9 cellular contexts compared by ENCODE assay signal in the genomic region with DNA sequence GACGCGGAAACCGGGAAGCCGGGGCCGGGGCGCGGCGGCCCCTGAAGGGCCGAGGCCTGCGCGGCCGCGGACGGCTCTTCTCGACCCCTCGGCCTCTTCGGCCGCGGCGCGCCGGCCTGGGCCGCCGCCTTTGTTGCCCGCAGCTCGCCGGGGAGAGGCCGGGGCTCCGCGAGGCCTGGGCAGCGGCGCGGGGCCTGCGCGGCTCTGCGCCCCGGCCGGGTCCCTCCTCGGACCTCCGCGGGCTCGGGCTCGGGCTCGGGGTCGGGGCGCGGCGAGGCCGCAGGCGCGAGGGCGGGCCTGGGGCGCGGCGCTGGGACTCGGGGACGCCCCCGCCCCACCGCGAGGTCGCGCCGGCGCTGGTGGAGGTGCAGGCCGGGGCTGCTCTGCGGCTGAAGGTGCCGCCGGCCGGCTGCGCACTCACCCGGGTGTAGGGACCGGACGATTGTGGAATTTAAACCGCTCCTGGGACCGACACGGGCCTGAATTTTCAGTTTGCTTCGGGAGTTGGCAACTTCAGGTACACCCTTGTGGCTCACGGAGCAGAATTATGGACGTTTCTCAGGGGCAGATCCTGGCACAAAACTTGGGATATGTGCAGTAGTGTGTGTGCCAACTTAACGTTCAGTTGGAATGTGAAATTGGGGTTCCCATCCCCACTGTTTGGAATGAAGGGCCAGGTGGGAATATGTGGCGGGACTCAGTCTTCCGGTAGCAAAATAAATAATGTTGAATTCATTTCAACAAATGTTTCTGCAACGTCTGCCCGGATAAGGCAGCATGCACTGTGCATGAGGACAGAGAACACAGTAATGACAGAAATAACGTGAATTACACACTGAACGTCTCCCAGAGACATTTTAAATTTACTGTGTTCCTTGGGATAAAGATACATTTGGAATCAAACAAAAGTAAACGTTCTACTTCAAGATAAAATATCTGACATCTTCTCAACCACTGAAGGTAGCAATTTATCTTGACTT. TPM values are rescaled to one million over a fixed set of nuclear protein-coding genes. Genes with fewer than 3 reads are reported as not detected.
DNase-seq lines count a peak whose midpoint lies in the region; ATAC-seq, FAIRE-seq and TF ChIP-seq lines count a peak whose summit lies in the region.
"Had no signal": no experiment of that assay in that cellular context is flagged by ENCODE, and none has a peak within 500 bp of the region (broad histone marks: within the 10 kb centered on the region; RNA-seq: fewer than 3 reads in every experiment).

No MANE protein-coding gene starts in this region.

- TF ChIP-seq CTCF in bronchial epithelial cell (IDR thresholded peaks at IDR 0.05; ENCODE audit: insufficient read depth, low read length, severe bottlenecking): no peak

- H3K4me3 Mint-ChIP-seq in stimulated activated naive B cell treated with anti-CD40 and anti-IgM and Interleukin-4, amounts not matched to agents 10 μg/mL and 1 μg/mL and 100 μg/mL, for 72 hours: peak overlapping the region; percentile 71 to 75

- no peaks in the 10 kb centered on the region for H3K36me3 Mint-ChIP-seq in stimulated activated naive B cell treated with anti-CD40 and anti-IgM and Interleukin-4, amounts not matched to agents 10 μg/mL and 1 μg/mL and 100 μg/mL, for 72 hours

- H3K4me1 Mint-ChIP-seq in stimulated activated naive B cell treated with anti-CD40 and anti-IgM and Interleukin-4, amounts not matched to agents 10 μg/mL and 1 μg/mL and 100 μg/mL, for 72 hours: peaks cover 4 to 30% of the 10 kb centered on the region in 2 donors

- H3K9me3 Mint-ChIP-seq in stimulated activated naive B cell treated with anti-CD40 and anti-IgM and Interleukin-4, amounts not matched to agents 10 μg/mL and 1 μg/mL and 100 μg/mL, for 72 hours: no peaks in the 10 kb centered on the region

- no peaks in the 10 kb centered on the region for H3K9me3 ChIP-seq in BLaER1

- no peak for FAIRE-seq in bronchial epithelial cell (lab: Jason Lieb, UNC)
- FAIRE-seq: TTC549 had no signal

- H3K4me2 ChIP-seq in BLaER1: peak overlapping the region; percentile 77

- ATAC-seq in GM18505 (IDR thresholded peaks at IDR 0.05; ENCODE audit: unreplicated experiment) (peak; percentile 58), HG02852 (IDR thresholded peaks at IDR 0.05; ENCODE audit: unreplicated experiment) (peak; percentile 56)
- peak; percentile 62 to 70 for ATAC-seq in stimulated activated naive B cell treated with anti-CD40 and anti-IgM and Interleukin-4, amounts not matched to agents 10 μg/mL and 1 μg/mL and 100 μg/mL, for 72 hours (replicated peaks)

- H3K27ac ChIP-seq in BLaER1: peak overlapping the region; percentile 97

- peaks cover 53% of the 10 kb centered on the region for H4K20me1 ChIP-seq in BLaER1

- H3K36me3 ChIP-seq in BLaER1: peaks cover 5% of the 10 kb centered on the region; the same call in 1 of the 2 replicates
- H3K36me3 ChIP-seq in bronchial epithelial cell (ENCODE audit: control insufficient read depth, insufficient read depth, low read length): peaks cover 3% of the 10 kb centered on the region

- H3K4me1 ChIP-seq in BLaER1: peaks cover 76% of the 10 kb centered on the region

- peak overlapping the region; percentile 88 for H3K4me3 ChIP-seq in BLaER1
- peak overlapping the region; percentile 61 for H3K4me3 ChIP-seq in bronchial epithelial cell (ENCODE audit: low read depth, low read length)

- H3K27me3 ChIP-seq in BLaER1 (no peaks in the 10 kb centered on the region), bronchial epithelial cell (ENCODE audit: control insufficient read depth, insufficient read depth, low read length) (no peaks in the 10 kb centered on the region)

- TF ChIP-seq POLR2A in GM18505 (IDR thresholded peaks at IDR 0.05; ENCODE audit: borderline replicate concordance, extremely low read depth, insufficient read depth, insufficient read length): no peak

- H3K9ac ChIP-seq in BLaER1: peak overlapping the region; percentile 97

- H3K27ac Mint-ChIP-seq in stimulated activated naive B cell treated with anti-CD40 and anti-IgM and Interleukin-4, amounts not matched to agents 10 μg/mL and 1 μg/mL and 100 μg/mL, for 72 hours: peak overlapping the region; percentile 73

- DNase-seq in NCI-H460 (ENCODE audit: extremely low read depth, low read depth): peak; percentile 8
- DNase-seq in bronchial epithelial cell (ENCODE audit: low read depth): no peak
- DNase-seq in iris pigment epithelial cell (ENCODE audit: low read depth): peak; percentile 50
- DNase-seq in stimulated activated naive B cell treated with anti-CD40 and anti-IgM and Interleukin-4, amounts not matched to agents 10 μg/mL and 1 μg/mL and 100 μg/mL, for 72 hours: peak; percentile 23
- DNase-seq in globus pallidus (ENCODE audit: low spot score): no peak

- H3K27me3 Mint-ChIP-seq in stimulated activated naive B cell treated with anti-CD40 and anti-IgM and Interleukin-4, amounts not matched to agents 10 μg/mL and 1 μg/mL and 100 μg/mL, for 72 hours: peaks cover 12 to 21% of the 10 kb centered on the region in 2 donors

RNA-seq across cellular contexts. Expression of gene SOCS6, which starts 0.8 kb away (rescaled TPM):
- total RNA-seq in NCI-H460 (2014; rRNA removed; shearing (Covaris generic)): 22.4 and 22.5 TPM in 2 replicates
- 10.6 and 12.2 TPM in 2 replicates for polyA plus RNA-seq in NCI-H460 (2014; cell fraction: nucleus; rRNA removed)
- total RNA-seq in bronchial epithelial cell: 51.6 and 52.7 TPM in 2 replicates

Comparison
In these comparisons a context has a peak if more than half of its experiments do, and no peak if none do; other contexts are left out.
1. DNase-seq: peak in NCI-H460 (single experiment), iris pigment epithelial cell (single experiment) and stimulated activated naive B cell treated with anti-CD40 and anti-IgM and Interleukin-4, amounts not matched to agents 10 μg/mL and 1 μg/mL and 100 μg/mL, for 72 hours (single experiment); none in bronchial epithelial cell (single experiment) and globus pallidus (single experiment).
2. Peak in every context shown above with its lines, with median percentiles within 50 percentile points of each other: ATAC-seq.